ENCODE assay signal across 12 cellular contexts in the genomic region with DNA sequence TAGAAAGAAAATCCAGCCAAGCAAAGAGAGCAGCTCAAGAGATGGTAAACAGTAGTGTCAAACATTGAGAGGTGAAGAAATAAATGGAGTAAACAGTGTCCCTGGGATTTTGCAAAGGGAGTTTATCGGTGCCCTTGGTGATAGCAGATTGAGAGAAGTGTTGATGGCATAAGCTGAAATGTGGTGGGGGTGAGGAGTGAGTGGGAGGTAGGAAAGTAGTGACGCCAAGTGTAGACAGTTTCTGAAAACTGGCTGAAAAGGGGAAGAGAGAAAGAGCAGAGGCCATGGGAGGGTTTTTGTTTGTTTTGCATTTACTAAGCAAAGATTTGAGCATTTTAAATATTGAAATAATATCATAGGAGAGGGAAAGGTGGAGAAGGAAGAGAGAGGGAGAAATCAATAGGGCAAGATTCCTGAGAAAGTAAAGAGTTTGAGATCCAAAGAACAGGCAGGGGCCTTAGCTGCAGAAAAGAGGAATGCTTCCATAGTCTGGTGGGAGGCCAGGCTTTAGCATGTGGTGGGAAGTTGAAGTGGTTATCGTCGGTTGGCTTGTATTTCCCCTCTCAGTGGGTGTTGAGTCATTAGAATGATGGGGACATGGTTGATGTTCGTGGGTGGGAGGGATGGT. TPM values are rescaled to one million over a fixed set of nuclear protein-coding genes. Genes with fewer than 3 reads are reported as not detected.
A peak's percentile ranks its signal among the peaks of the same experiment; 100 is the strongest.
DNase-seq lines count a peak whose midpoint lies in the region; ATAC-seq and TF ChIP-seq lines count a peak whose summit lies in the region.
"Had no signal": no experiment of that assay in that cellular context is flagged by ENCODE, and none has a peak within 500 bp of the region (broad histone marks: within the 10 kb centered on the region; RNA-seq: fewer than 3 reads in every experiment).

No MANE protein-coding gene starts in this region.

- ATAC-seq in GM18868 (IDR thresholded peaks at IDR 0.05; ENCODE audit: unreplicated experiment) (peak; percentile 98), GM23338 (no peak), HG03460 (IDR thresholded peaks at IDR 0.05; ENCODE audit: unreplicated experiment) (peak; percentile 93), left lung (peak; percentile 68)
- no peak for ATAC-seq in activated CD4-positive, CD25-positive, alpha-beta regulatory T cell treated with anti-CD3 and anti-CD28 coated beads, Interleukin-2, amount 50 U/mL, for 24 hours
- ATAC-seq: stimulated activated naive CD8-positive, alpha-beta T cell treated with anti-CD3 and anti-CD28 coated beads, Interleukin-15, amount 100 ng/mL, for 72 hours had no signal

- H3K27ac ChIP-seq in GM23338 (ENCODE audit: low read depth) (no peak overlapping the region), left lung (no peak overlapping the region)
- H3K27ac ChIP-seq: RWPE1, sigmoid colon had no signal

- H3K27me3 ChIP-seq in GM23338 (ENCODE audit: insufficient read depth) (no peaks in the 10 kb centered on the region), left lung (no peaks in the 10 kb centered on the region)
- H3K27me3 ChIP-seq: sigmoid colon had no signal

- no peak overlapping the region for H3K4me3 Mint-ChIP-seq in GM23338
- H3K4me3 Mint-ChIP-seq: stimulated activated naive CD8-positive, alpha-beta T cell treated with anti-CD3 and anti-CD28 coated beads, Interleukin-15, amount 100 ng/mL, for 72 hours had no signal

- peaks cover 13% of the 10 kb centered on the region for H3K4me1 Mint-ChIP-seq in GM23338
- H3K4me1 Mint-ChIP-seq: stimulated activated naive CD8-positive, alpha-beta T cell treated with anti-CD3 and anti-CD28 coated beads, Interleukin-15, amount 100 ng/mL, for 72 hours had no signal

- no peaks in the 10 kb centered on the region for H3K9me2 ChIP-seq in GM23338 (ENCODE audit: insufficient read depth)

- H3K79me2 ChIP-seq in GM23338 (replicated peaks; ENCODE audit: insufficient read depth): no peaks in the 10 kb centered on the region

- H4K20me1 ChIP-seq in GM23338 (replicated peaks; ENCODE audit: insufficient read depth): no peaks in the 10 kb centered on the region

- H3K4me3 ChIP-seq in GM23338: no peak overlapping the region
- H3K4me3 ChIP-seq in left lung: no peak overlapping the region
- H3K4me3 ChIP-seq: sigmoid colon had no signal

- H3K9me3 ChIP-seq in left lung: no peaks in the 10 kb centered on the region
- H3K9me3 ChIP-seq: sigmoid colon had no signal

- H3K4me2 ChIP-seq in GM23338: no peak overlapping the region

- peak overlapping the region; percentile 39; the same call in 1 of the 2 replicates for H2AFZ ChIP-seq in GM23338

- TF ChIP-seq CTCF in GM23338 (conservative IDR thresholded peaks at IDR 0.05; ENCODE audit: low read depth in 2 of 2) (no peak), left lung (IDR thresholded peaks at IDR 0.05) (no peak)

- no peak for DNase-seq in GM23338 (ENCODE audit: low spot score)
- DNase-seq in left lung: no peak
- DNase-seq in activated gamma-delta T cell (lab: John Stamatoyannopoulos, UW): no peak
- DNase-seq in hypothalamus (lab: John Stamatoyannopoulos, UW): no peak
- DNase-seq in NCI-H1436 (lab: John Stamatoyannopoulos, UW): no peak
- DNase-seq: activated CD8-positive, alpha-beta memory T cell treated with anti-CD3 and anti-CD28 coated beads, Interleukin-2, amount 50 U/mL, for 48 hours; sigmoid colon; stimulated activated naive CD8-positive, alpha-beta T cell treated with anti-CD3 and anti-CD28 coated beads, Interleukin-15, amount 100 ng/mL, for 72 hours had no signal

- H3K27me3 Mint-ChIP-seq in GM23338 (ENCODE audit: insufficient read depth, low read depth, poor library complexity): no peaks in the 10 kb centered on the region
- H3K27me3 Mint-ChIP-seq: stimulated activated naive CD8-positive, alpha-beta T cell treated with anti-CD3 and anti-CD28 coated beads, Interleukin-15, amount 100 ng/mL, for 72 hours had no signal

- H3K36me3 ChIP-seq in GM23338 (ENCODE audit: insufficient read depth) (no peaks in the 10 kb centered on the region), left lung (no peaks in the 10 kb centered on the region)
- H3K36me3 ChIP-seq: sigmoid colon had no signal

- intact Hi-C loops in left lung (cut with DNase I): no loop called here

- H3F3A ChIP-seq in GM23338 (replicated peaks; ENCODE audit: low read depth): no peaks in the 10 kb centered on the region

- H3K27ac Mint-ChIP-seq in GM23338: no peak overlapping the region
- H3K27ac Mint-ChIP-seq: stimulated activated naive CD8-positive, alpha-beta T cell treated with anti-CD3 and anti-CD28 coated beads, Interleukin-15, amount 100 ng/mL, for 72 hours had no signal

- H3K9me3 Mint-ChIP-seq in GM23338: no peaks in the 10 kb centered on the region

- H3K4me1 ChIP-seq in GM23338 (ENCODE audit: insufficient read depth) (peaks cover 4% of the 10 kb centered on the region), left lung (no peaks in the 10 kb centered on the region)
- H3K4me1 ChIP-seq: sigmoid colon had no signal

- H3K36me3 Mint-ChIP-seq in GM23338 (ENCODE audit: low read depth): no peaks in the 10 kb centered on the region

TF ChIP-seq in GM23338, 12 proteins besides CTCF, POLR2A, EP300 and RAD21 (continues in another document):
- TF ChIP-seq, protein P1, sequence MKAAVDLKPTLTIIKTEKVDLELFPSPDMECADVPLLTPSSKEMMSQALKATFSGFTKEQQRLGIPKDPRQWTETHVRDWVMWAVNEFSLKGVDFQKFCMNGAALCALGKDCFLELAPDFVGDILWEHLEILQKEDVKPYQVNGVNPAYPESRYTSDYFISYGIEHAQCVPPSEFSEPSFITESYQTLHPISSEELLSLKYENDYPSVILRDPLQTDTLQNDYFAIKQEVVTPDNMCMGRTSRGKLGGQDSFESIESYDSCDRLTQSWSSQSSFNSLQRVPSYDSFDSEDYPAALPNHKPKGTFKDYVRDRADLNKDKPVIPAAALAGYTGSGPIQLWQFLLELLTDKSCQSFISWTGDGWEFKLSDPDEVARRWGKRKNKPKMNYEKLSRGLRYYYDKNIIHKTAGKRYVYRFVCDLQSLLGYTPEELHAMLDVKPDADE (IDR thresholded peaks at IDR 0.05): no peak
- TF ChIP-seq, protein P2, sequence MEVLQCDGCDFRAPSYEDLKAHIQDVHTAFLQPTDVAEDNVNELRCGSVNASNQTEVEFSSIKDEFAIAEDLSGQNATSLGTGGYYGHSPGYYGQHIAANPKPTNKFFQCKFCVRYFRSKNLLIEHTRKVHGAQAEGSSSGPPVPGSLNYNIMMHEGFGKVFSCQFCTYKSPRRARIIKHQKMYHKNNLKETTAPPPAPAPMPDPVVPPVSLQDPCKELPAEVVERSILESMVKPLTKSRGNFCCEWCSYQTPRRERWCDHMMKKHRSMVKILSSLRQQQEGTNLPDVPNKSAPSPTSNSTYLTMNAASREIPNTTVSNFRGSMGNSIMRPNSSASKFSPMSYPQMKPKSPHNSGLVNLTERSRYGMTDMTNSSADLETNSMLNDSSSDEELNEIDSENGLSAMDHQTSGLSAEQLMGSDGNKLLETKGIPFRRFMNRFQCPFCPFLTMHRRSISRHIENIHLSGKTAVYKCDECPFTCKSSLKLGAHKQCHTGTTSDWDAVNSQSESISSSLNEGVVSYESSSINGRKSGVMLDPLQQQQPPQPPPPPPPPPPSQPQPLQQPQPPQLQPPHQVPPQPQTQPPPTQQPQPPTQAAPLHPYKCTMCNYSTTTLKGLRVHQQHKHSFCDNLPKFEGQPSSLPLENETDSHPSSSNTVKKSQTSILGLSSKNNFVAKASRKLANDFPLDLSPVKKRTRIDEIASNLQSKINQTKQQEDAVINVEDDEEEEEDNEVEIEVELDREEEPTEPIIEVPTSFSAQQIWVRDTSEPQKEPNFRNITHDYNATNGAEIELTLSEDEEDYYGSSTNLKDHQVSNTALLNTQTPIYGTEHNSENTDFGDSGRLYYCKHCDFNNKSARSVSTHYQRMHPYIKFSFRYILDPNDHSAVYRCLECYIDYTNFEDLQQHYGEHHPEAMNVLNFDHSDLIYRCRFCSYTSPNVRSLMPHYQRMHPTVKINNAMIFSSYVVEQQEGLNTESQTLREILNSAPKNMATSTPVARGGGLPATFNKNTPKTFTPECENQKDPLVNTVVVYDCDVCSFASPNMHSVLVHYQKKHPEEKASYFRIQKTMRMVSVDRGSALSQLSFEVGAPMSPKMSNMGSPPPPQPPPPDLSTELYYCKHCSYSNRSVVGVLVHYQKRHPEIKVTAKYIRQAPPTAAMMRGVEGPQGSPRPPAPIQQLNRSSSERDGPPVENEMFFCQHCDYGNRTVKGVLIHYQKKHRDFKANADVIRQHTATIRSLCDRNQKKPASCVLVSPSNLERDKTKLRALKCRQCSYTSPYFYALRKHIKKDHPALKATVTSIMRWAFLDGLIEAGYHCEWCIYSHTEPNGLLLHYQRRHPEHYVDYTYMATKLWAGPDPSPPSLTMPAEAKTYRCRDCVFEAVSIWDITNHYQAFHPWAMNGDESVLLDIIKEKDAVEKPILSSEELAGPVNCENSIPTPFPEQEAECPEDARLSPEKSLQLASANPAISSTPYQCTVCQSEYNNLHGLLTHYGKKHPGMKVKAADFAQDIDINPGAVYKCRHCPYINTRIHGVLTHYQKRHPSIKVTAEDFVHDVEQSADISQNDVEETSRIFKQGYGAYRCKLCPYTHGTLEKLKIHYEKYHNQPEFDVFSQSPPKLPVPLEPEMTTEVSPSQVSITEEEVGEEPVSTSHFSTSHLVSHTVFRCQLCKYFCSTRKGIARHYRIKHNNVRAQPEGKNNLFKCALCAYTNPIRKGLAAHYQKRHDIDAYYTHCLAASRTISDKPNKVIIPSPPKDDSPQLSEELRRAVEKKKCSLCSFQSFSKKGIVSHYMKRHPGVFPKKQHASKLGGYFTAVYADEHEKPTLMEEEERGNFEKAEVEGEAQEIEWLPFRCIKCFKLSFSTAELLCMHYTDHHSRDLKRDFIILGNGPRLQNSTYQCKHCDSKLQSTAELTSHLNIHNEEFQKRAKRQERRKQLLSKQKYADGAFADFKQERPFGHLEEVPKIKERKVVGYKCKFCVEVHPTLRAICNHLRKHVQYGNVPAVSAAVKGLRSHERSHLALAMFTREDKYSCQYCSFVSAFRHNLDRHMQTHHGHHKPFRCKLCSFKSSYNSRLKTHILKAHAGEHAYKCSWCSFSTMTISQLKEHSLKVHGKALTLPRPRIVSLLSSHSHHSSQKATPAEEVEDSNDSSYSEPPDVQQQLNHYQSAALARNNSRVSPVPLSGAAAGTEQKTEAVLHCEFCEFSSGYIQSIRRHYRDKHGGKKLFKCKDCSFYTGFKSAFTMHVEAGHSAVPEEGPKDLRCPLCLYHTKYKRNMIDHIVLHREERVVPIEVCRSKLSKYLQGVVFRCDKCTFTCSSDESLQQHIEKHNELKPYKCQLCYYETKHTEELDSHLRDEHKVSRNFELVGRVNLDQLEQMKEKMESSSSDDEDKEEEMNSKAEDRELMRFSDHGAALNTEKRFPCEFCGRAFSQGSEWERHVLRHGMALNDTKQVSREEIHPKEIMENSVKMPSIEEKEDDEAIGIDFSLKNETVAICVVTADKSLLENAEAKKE (CRISPR knock-in tag; IDR thresholded peaks at IDR 0.05): no peak
- no peak for TF ChIP-seq STAT1 (IDR thresholded peaks at IDR 0.05; ENCODE audit: unreplicated experiment)
- no peak for TF ChIP-seq POLR2AphosphoS5 (IDR thresholded peaks at IDR 0.05; ENCODE audit: low read depth)
- no peak for TF ChIP-seq ZNF331 (CRISPR knock-in tag; IDR thresholded peaks at IDR 0.05; ENCODE audit: low read depth)
- no peak for TF ChIP-seq JUNB (IDR thresholded peaks at IDR 0.05; ENCODE audit: unreplicated experiment)

RNA-seq across cellular contexts. Expression of a gene that starts 26.9 kb away (rescaled TPM):
- total RNA-seq in GM23338 (2014; rRNA removed; shearing (Covaris generic)): 35.4 and 42.2 TPM in 2 replicates
- 14.6 and 16.0 TPM in 2 replicates for polyA plus RNA-seq in GM23338 (2016; fragmentation: Nextera tagmentation; extraction: Ambion mirVana)
- 10 to 100 TPM; 27.5 to 30.2 TPM for total RNA-seq in left lung

Comparison
In these comparisons a context has a peak if more than half of its experiments do, and no peak if none do; other contexts are left out.
1. ATAC-seq: peak in GM18868 (single experiment), HG03460 (single experiment) and left lung (single experiment); none in GM23338 (single experiment) and activated CD4-positive, CD25-positive, alpha-beta regulatory T cell treated with anti-CD3 and anti-CD28 coated beads, Interleukin-2, amount 50 U/mL, for 24 hours (0 of 2).